In genomic region chr9:121199921-121200320, GRCh38 we compare ENCODE assay signal across 9 cellular contexts. TPM values are rescaled to one million over a fixed set of nuclear protein-coding genes. Genes with fewer than 3 reads are reported as not detected.
DNase-seq lines count a peak whose midpoint lies in the region; ATAC-seq and TF ChIP-seq lines count a peak whose summit lies in the region.
"Had no signal": no experiment of that assay in that cellular context is flagged by ENCODE, and none has a peak within 500 bp of the region (broad histone marks: within the 10 kb centered on the region; RNA-seq: fewer than 3 reads in every experiment).

No MANE protein-coding gene starts in this region.

- H3K27me3 ChIP-seq in smooth muscle cell (ENCODE audit: low read depth), result no peaks in the 10 kb centered on the region

- TF ChIP-seq CTCF in fibroblast of villous mesenchyme (IDR thresholded peaks at IDR 0.05; ENCODE audit: insufficient read depth, low read depth, low read length) (no peak), smooth muscle cell (IDR thresholded peaks at IDR 0.05; ENCODE audit: borderline replicate concordance, insufficient read depth, poor library complexity, severe bottlenecking) (no peak), GM13976 (IDR thresholded peaks at IDR 0.05; ENCODE audit: borderline replicate concordance, control extremely low read depth, extremely low read depth, insufficient read depth, missing control alignments) (no peak)

- H3K9me3 Mint-ChIP-seq in T-cell, result no peaks in the 10 kb centered on the region

- peaks cover 3% of the 10 kb centered on the region for H3K36me3 Mint-ChIP-seq in T-cell

- H3K4me3 ChIP-seq in fibroblast of villous mesenchyme (ENCODE audit: low read depth, low read length), result peak overlapping the region; percentile 70
- H3K4me3 ChIP-seq in smooth muscle cell, result peak overlapping the region; percentile 96

- H3K4me1 ChIP-seq in smooth muscle cell (ENCODE audit: low read depth), result peaks cover 44% of the 10 kb centered on the region

- no peak overlapping the region for H2AFZ ChIP-seq in smooth muscle cell (ENCODE audit: low read depth)

- peak; percentile 35 for DNase-seq in HCEC 1CT
- DNase-seq in T-cell, result no peak
- DNase-seq in fibroblast of villous mesenchyme (ENCODE audit: low read depth), result no peak
- no peak for DNase-seq in smooth muscle cell (lab: John Stamatoyannopoulos, UW; ENCODE audit: unreplicated experiment)
- DNase-seq in GM13976 (ENCODE audit: low spot score), result no peak
- no peak for DNase-seq in hippocampal formation (lab: John Stamatoyannopoulos, UW)
- DNase-seq: NCI-H1436 treated with DMSO at 0.1 percent for 48 hours had no signal

- 8% methylated on average over 2 of the region's 2 CpGs for WGBS in smooth muscle cell (ENCODE audit: low lambda C conversion rate)

- no peaks in the 10 kb centered on the region for H3K36me3 ChIP-seq in smooth muscle cell (ENCODE audit: low read depth)

- H3K79me2 ChIP-seq in smooth muscle cell (ENCODE audit: low read depth), result peaks cover 67% of the 10 kb centered on the region

- no peaks in the 10 kb centered on the region for H3K27me3 Mint-ChIP-seq in T-cell

- H3K4me1 Mint-ChIP-seq in T-cell, result peaks cover 60 to 67% (median 65%) of the 10 kb centered on the region in 3 donors

- CTCF ChIA-PET in T-cell (lab: Charles Lee), result interaction anchor here in 1 of 2 donors (1.0 to 1.2 kb wide), 4 partner anchors 13 to 79 kb away, joined by 3 to 8 read pairs (median 4); no protein-coding TSS in a partner anchor

- in situ Hi-C loops in GM13976 (cut with MboI; ENCODE audit: low sequenced_read_pairs, unreplicated experiment), result no loop called here

- ATAC-seq in T-cell (replicated peaks in 1 of 4) (no peak), GM18861 (IDR thresholded peaks at IDR 0.05; ENCODE audit: unreplicated experiment) (no peak), HG03571 (IDR thresholded peaks at IDR 0.05; ENCODE audit: unreplicated experiment) (no peak)

- H3K9me3 ChIP-seq in smooth muscle cell (replicated peaks; ENCODE audit: low read depth), result no peaks in the 10 kb centered on the region

- peaks cover 62% of the 10 kb centered on the region for H4K20me1 ChIP-seq in smooth muscle cell (ENCODE audit: low read depth)

- H3K27ac Mint-ChIP-seq in T-cell, result peak overlapping the region; percentile 60 to 89

- no peak overlapping the region for H3K9ac ChIP-seq in smooth muscle cell (ENCODE audit: low read depth)

- H3K27ac ChIP-seq in smooth muscle cell (ENCODE audit: low read depth), result no peak overlapping the region

- POLR2A ChIA-PET in T-cell (lab: Charles Lee), result interaction anchor here in 1 of 2 donors (0.5 to 2.0 kb wide), 4 partner anchors 10 to 619 kb away, joined by 3 to 9 read pairs (median 6); no protein-coding TSS in a partner anchor

- H3K4me2 ChIP-seq in smooth muscle cell, result peak overlapping the region; percentile 99

- peak overlapping the region; percentile 88 to 95 (median 94) for H3K4me3 Mint-ChIP-seq in T-cell

- H3F3A ChIP-seq in smooth muscle cell (ENCODE audit: low read depth), result no peaks in the 10 kb centered on the region

RNA-seq across cellular contexts. Expression of gene RAB14, which starts 1.7 kb away (rescaled TPM):
- total RNA-seq in T-cell (10 to 100 TPM; 42.4 to 56.6 (median 50.5) TPM), fibroblast of villous mesenchyme (22.2 and 36.3 TPM in 2 replicates), smooth muscle cell (49.8 and 51.4 TPM in 2 replicates)
- polyA plus RNA-seq in smooth muscle cell, result 49.3 and 54.4 TPM in 2 replicates
